9 cellular contexts compared by ENCODE assay signal in genomic region chr2:23988371-23988770, GRCh38. TPM values are rescaled to one million over a fixed set of nuclear protein-coding genes. Genes with fewer than 3 reads are reported as not detected.
DNase-seq lines count a peak whose midpoint lies in the region; ATAC-seq and TF ChIP-seq lines count a peak whose summit lies in the region.
"Had no signal": no experiment of that assay in that cellular context is flagged by ENCODE, and none has a peak within 500 bp of the region (broad histone marks: within the 10 kb centered on the region; RNA-seq: fewer than 3 reads in every experiment).

No MANE protein-coding gene starts in this region.

- no peaks in the 10 kb centered on the region for H3K27me3 ChIP-seq in breast epithelium
- H3K27me3 ChIP-seq in body of pancreas = no peaks in the 10 kb centered on the region

- H3K4me1 Mint-ChIP-seq in MCF 10A (ENCODE audit: insufficient read depth, unreplicated experiment) = peaks cover 13% of the 10 kb centered on the region
- no peaks in the 10 kb centered on the region for H3K4me1 Mint-ChIP-seq in stimulated activated naive B cell treated with anti-CD40 and anti-IgM and Interleukin-4, amounts not matched to agents 10 μg/mL and 1 μg/mL and 100 μg/mL, for 72 hours

- H3K27me3 Mint-ChIP-seq in MCF 10A (ENCODE audit: insufficient read depth, unreplicated experiment) = no peaks in the 10 kb centered on the region
- H3K27me3 Mint-ChIP-seq in stimulated activated naive B cell treated with anti-CD40 and anti-IgM and Interleukin-4, amounts not matched to agents 10 μg/mL and 1 μg/mL and 100 μg/mL, for 72 hours = no peaks in the 10 kb centered on the region

- 46 to 52% methylated on average over 2 of the region's 2 CpGs for WGBS in body of pancreas, 2 donors

- H3K9me3 ChIP-seq in breast epithelium = no peaks in the 10 kb centered on the region
- H3K9me3 ChIP-seq in body of pancreas = no peaks in the 10 kb centered on the region

- H3K36me3 Mint-ChIP-seq in MCF 10A (ENCODE audit: insufficient read depth, unreplicated experiment) = peaks cover 34% of the 10 kb centered on the region
- H3K36me3 Mint-ChIP-seq in stimulated activated naive B cell treated with anti-CD40 and anti-IgM and Interleukin-4, amounts not matched to agents 10 μg/mL and 1 μg/mL and 100 μg/mL, for 72 hours = no peaks in the 10 kb centered on the region

- no peak for ATAC-seq in body of pancreas
- peak; percentile 38 to 41 for ATAC-seq in stimulated activated naive B cell treated with anti-CD40 and anti-IgM and Interleukin-4, amounts not matched to agents 10 μg/mL and 1 μg/mL and 100 μg/mL, for 72 hours (replicated peaks)

- H3K9me3 Mint-ChIP-seq in MCF 10A (ENCODE audit: unreplicated experiment) = no peaks in the 10 kb centered on the region
- H3K9me3 Mint-ChIP-seq in stimulated activated naive B cell treated with anti-CD40 and anti-IgM and Interleukin-4, amounts not matched to agents 10 μg/mL and 1 μg/mL and 100 μg/mL, for 72 hours = no peaks in the 10 kb centered on the region

- CTCF ChIA-PET in MCF 10A (lab: Yijun Ruan, JAX) = interaction anchor here (0.6 kb wide), 1 partner anchor 433 kb away, joined by 3 read pairs; no protein-coding TSS in a partner anchor

- DNase-seq in MCF 10A (ENCODE audit: unreplicated experiment) (peak; percentile 54), breast epithelium (ENCODE audit: low spot score in 2 of 2) (no peak), NB4 (ENCODE audit: low read depth) (peak; percentile 34), body of pancreas (no peak), posterior cingulate gyrus (no peak)
- no peak for DNase-seq in stimulated activated naive B cell treated with anti-CD40 and anti-IgM and Interleukin-4, amounts not matched to agents 10 μg/mL and 1 μg/mL and 100 μg/mL, for 72 hours
- no peak for DNase-seq in stimulated activated CD8-positive, alpha-beta memory T cell treated with anti-CD3 and anti-CD28 coated beads, Interleukin-4, amount 100 ng/mL, for 48 hours
- DNase-seq in activated CD4-positive, alpha-beta T cell treated with anti-CD3 and anti-CD28 coated beads for 48 hours = no peak
- DNase-seq: EL had no signal

- H3K4me3 Mint-ChIP-seq in MCF 10A (ENCODE audit: unreplicated experiment) = no peak overlapping the region
- no peak overlapping the region for H3K4me3 Mint-ChIP-seq in stimulated activated naive B cell treated with anti-CD40 and anti-IgM and Interleukin-4, amounts not matched to agents 10 μg/mL and 1 μg/mL and 100 μg/mL, for 72 hours

- H3K36me3 ChIP-seq in breast epithelium = no peaks in the 10 kb centered on the region
- no peaks in the 10 kb centered on the region for H3K36me3 ChIP-seq in body of pancreas (replicated peaks in 1 of 2; ENCODE audit: insufficient read depth in 1 of 2, low read depth in 2 of 2)

- H3K27ac ChIP-seq in breast epithelium (no peak overlapping the region), body of pancreas (no peak overlapping the region)

- BruUV-seq in MCF 10A (replicated peaks; lab: Mats Ljungman, UMichigan) = no TSS peak

- no peak overlapping the region for H3K27ac Mint-ChIP-seq in MCF 10A (ENCODE audit: low read depth, unreplicated experiment)
- no peak overlapping the region for H3K27ac Mint-ChIP-seq in stimulated activated naive B cell treated with anti-CD40 and anti-IgM and Interleukin-4, amounts not matched to agents 10 μg/mL and 1 μg/mL and 100 μg/mL, for 72 hours

- intact Hi-C loops in MCF 10A (cut with micrococcal nuclease) (loop anchor here (1.0 to 10.0 kb wide), 5 partner anchors 73 to 396 kb away; partner anchors contain the start of gene TP53I3), breast epithelium (cut with DNase I; ENCODE audit: low total_unique reads) (no loop called here), body of pancreas (cut with DNase I) (no loop called here), posterior cingulate gyrus (cut with DNase I) (no loop called here)

- TF ChIP-seq CTCF in MCF 10A (IDR thresholded peaks at IDR 0.05; ENCODE audit: unreplicated experiment) (peak; percentile 62), breast epithelium (IDR thresholded peaks at IDR 0.05) (peak in 1 of 3 donors; percentile 28), NB4 (IDR thresholded peaks at IDR 0.05; ENCODE audit: low read depth, low read length) (peak; percentile 14), body of pancreas (IDR thresholded peaks at IDR 0.05) (peak in 4 of 7 experiments; percentile 19 to 41 (median 28))

- POLR2A ChIA-PET in MCF 10A (lab: Yijun Ruan, JAX) = no interaction called here

- H3K4me1 ChIP-seq in breast epithelium (no peaks in the 10 kb centered on the region), body of pancreas (peaks cover 5% of the 10 kb centered on the region)

- TF ChIP-seq POLR2A in breast epithelium (IDR thresholded peaks at IDR 0.05) (no peak), NB4 (IDR thresholded peaks at IDR 0.05; ENCODE audit: extremely low read depth, insufficient read length) (no peak), body of pancreas (IDR thresholded peaks at IDR 0.05) (no peak)

- H3K4me3 ChIP-seq in breast epithelium = no peak overlapping the region
- no peak overlapping the region for H3K4me3 ChIP-seq in NB4 (ENCODE audit: low read depth, low read length)
- no peak overlapping the region for H3K4me3 ChIP-seq in body of pancreas

RNA-seq across cellular contexts. Expression of gene MFSD2B, which starts 21.5 kb away (rescaled TPM):
- total RNA-seq in MCF 10A (2022) = 0.26 TPM in 1 of 2 replicates, not detected in the other
- total RNA-seq in breast epithelium = not detected
- total RNA-seq in body of pancreas = not detected

RNA-seq across cellular contexts. Expression of gene UBXN2A, which starts 48.1 kb away (rescaled TPM):
- 13.0 and 13.6 TPM in 2 replicates for total RNA-seq in MCF 10A (2022)
- 10 to 100 TPM; 13.0 to 22.0 (median 16.4) TPM for total RNA-seq in breast epithelium
- total RNA-seq in body of pancreas = 1 to 10 TPM; 4.0 to 7.3 TPM

RNA-seq across cellular contexts. Expression of gene WDCP, which starts 58.8 kb away (rescaled TPM):
- total RNA-seq in MCF 10A (2022) (9.0 and 11.2 TPM in 2 replicates), breast epithelium (1 to 10 TPM; 3.4 to 8.3 (median 7.2) TPM), body of pancreas (1 to 10 TPM; 2.6 to 3.9 TPM)

Comparison
In these comparisons a context has a peak if more than half of its experiments do, and no peak if none do; other contexts are left out.
1. DNase-seq: peak in MCF 10A (single experiment) and NB4 (single experiment); none in breast epithelium (0 of 2), body of pancreas (0 of 4), stimulated activated naive B cell treated with anti-CD40 and anti-IgM and Interleukin-4, amounts not matched to agents 10 μg/mL and 1 μg/mL and 100 μg/mL, for 72 hours (single experiment), stimulated activated CD8-positive, alpha-beta memory T cell treated with anti-CD3 and anti-CD28 coated beads, Interleukin-4, amount 100 ng/mL, for 48 hours (single experiment), posterior cingulate gyrus (0 of 10) and activated CD4-positive, alpha-beta T cell treated with anti-CD3 and anti-CD28 coated beads for 48 hours (single experiment).